Comparison of ENCODE assay signal across 1 cellular context in the genomic region with DNA sequence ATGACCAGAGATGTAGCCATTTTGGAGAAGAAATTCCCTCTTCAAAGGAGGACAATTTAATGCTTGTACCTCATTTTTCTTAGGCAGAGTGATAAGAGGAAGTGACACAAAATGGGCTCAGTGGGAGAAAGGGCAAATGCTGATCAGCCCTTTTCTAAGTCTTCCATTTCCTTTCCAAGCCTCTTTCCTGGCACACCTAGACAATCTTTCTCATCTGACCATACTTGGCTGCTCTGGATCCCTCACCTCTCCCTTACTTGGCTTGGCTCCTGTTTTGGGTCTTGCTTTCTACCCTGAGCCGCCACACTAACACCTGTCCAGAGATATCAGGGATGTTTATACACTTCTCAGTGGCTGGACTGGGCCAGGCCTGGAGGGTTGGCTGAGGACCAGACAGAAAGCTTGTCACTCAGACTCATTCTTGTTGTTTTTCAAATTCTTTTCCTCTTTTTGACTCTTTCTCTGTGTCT.
TF ChIP-seq lines count a peak whose summit lies in the region.

No MANE protein-coding gene starts in this region.

TF ChIP-seq in K562, 482 proteins besides CTCF, POLR2A, EP300 and RAD21:
- no peak for TF ChIP-seq SMAD3 (CRISPR knock-in tag; conservative IDR thresholded peaks at IDR 0.05)
- no peak for TF ChIP-seq SMAD4 (CRISPR knock-in tag; conservative IDR thresholded peaks at IDR 0.05)
- TF ChIP-seq SPI1 (IDR thresholded peaks at IDR 0.05; ENCODE audit: borderline replicate concordance, low read depth, low read length): peak; percentile 89
- peak; percentile 31; the same call in 1 of the 2 replicates for TF ChIP-seq ZNF316 (IDR thresholded peaks at IDR 0.05)
- TF ChIP-seq, protein P1, sequence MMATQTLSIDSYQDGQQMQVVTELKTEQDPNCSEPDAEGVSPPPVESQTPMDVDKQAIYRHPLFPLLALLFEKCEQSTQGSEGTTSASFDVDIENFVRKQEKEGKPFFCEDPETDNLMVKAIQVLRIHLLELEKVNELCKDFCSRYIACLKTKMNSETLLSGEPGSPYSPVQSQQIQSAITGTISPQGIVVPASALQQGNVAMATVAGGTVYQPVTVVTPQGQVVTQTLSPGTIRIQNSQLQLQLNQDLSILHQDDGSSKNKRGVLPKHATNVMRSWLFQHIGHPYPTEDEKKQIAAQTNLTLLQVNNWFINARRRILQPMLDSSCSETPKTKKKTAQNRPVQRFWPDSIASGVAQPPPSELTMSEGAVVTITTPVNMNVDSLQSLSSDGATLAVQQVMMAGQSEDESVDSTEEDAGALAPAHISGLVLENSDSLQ (IDR thresholded peaks at IDR 0.05): peak; percentile 56
- 0 out of 2 replicates have a peak, but pooled peaks have one; percentile 34 for TF ChIP-seq CREB3 (tag; conservative IDR thresholded peaks at IDR 0.05; ENCODE audit: low read depth)
- TF ChIP-seq, protein P2, sequence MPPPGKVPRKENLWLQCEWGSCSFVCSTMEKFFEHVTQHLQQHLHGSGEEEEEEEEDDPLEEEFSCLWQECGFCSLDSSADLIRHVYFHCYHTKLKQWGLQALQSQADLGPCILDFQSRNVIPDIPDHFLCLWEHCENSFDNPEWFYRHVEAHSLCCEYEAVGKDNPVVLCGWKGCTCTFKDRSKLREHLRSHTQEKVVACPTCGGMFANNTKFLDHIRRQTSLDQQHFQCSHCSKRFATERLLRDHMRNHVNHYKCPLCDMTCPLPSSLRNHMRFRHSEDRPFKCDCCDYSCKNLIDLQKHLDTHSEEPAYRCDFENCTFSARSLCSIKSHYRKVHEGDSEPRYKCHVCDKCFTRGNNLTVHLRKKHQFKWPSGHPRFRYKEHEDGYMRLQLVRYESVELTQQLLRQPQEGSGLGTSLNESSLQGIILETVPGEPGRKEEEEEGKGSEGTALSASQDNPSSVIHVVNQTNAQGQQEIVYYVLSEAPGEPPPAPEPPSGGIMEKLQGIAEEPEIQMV (tag; conservative IDR thresholded peaks at IDR 0.05; ENCODE audit: low read depth): peak; percentile 38; the same call in 1 of the 2 replicates
- peak; percentile 40; the same call in 1 of the 2 replicates for TF ChIP-seq C11orf30 (IDR thresholded peaks at IDR 0.05; ENCODE audit: low read depth)
- TF ChIP-seq NR2C2 (CRISPR knock-in tag; IDR thresholded peaks at IDR 0.05): no peak
- no peak for TF ChIP-seq NR2C2 (tag; IDR thresholded peaks at IDR 0.05)
- TF ChIP-seq BCL6 (CRISPR knock-in tag; IDR thresholded peaks at IDR 0.05): no peak
- TF ChIP-seq HDAC1 (IDR thresholded peaks at IDR 0.05): 0 out of 4 replicates have a peak, but pooled peaks of 1 of the 2 experiments have one; percentile 30
